In the genomic region with DNA sequence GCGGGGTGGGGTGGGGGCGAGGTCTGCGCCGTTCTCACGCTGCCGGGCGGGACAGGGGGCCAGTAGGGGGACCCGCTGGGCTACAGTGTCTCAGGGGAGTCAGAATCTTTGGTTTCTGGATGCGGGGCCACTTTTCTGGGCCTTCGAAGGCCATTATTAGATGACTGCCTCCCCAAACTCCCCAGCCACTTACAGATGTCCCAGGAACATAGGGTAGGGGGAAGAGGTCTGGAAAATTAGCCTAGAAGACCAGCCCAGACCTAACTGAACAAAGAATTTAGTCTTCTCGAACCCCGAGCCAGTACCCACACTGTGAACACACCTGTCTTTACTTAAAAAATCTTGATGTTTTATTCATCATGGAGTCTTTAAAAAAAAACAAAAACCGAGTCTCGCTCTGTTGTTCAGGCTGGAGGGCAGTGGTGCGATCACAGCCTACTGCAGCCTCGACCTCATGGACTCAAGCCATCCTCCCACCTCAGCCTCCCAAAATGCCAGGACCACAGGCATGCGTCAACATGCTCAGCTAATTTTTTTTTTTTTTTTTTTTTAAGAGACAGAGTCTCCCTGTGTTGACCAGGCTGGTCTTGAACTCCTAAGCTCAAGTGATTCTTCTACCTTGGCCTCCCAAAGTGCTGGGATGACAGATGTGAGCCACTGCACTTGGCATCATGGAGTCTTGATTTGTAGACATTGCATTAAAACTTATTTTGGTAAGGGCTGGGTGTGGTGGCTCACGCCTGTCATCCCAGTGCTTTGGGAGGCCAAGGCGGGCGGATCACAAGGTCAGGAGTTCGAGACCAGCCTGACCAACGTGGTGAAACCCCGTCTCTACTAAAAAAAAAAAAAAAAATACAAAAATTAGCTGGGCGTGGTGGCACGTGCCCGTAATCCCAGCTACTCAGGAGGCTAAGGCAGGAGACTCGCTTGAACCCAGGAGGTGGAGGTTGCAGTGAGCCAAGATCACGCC, we compare ENCODE assay signal across 1 cellular context.
TF ChIP-seq lines count a peak whose summit lies in the region.

No MANE protein-coding gene starts in this region.

TF ChIP-seq in HEK293T, 16 proteins besides CTCF, POLR2A, EP300 and RAD21:
- no peak for TF ChIP-seq ELF4 (IDR thresholded peaks at IDR 0.05)
- no peak for TF ChIP-seq SUZ12 (IDR thresholded peaks at IDR 0.05)
TF ChIP-seq in HEK293T: peak in this region for 0.
